Comparison of ENCODE assay signal across 28 cellular contexts in the genomic region with DNA sequence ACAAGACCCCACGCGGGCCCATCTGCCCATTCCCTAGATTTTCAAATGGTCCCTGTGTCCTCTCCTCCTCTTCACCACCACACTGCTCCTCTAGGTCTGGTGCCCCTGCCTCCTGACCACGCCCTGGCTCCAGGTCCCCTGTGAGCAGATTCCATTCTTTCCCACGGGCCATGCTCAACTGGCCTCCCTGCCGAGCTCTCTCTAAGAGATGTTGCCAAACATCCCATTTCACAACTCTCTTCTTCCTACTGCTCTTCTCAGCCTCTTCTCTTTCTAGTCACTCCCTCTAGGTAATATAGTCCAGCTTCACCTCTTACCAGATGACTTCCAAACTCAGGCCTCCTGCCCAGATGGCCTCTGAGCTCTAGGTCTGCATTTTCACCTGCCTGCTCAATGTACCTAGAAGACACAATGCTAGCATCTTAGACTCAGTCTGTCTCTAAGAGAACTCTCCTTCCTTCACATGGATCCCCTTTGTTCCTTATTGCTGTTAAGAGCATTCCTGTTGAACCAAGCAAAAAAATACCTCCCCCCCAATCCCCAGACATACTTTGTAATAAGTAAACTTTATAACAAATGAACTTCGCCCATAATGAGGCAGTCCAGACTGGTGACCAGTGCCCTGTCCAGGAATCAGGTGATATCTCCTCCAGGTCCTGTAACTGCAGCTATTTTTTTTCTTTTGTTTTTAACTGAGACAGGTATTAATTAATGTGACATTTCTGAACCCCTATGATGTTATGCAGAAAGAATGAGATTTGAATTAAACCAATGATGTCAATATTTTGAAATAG.
DNase-seq lines count a peak whose midpoint lies in the region; ATAC-seq, FAIRE-seq and TF ChIP-seq lines count a peak whose summit lies in the region.
"Had no signal": no experiment of that assay in that cellular context is flagged by ENCODE, and none has a peak within 500 bp of the region (broad histone marks: within the 10 kb centered on the region; RNA-seq: fewer than 3 reads in every experiment).

No MANE protein-coding gene starts in this region.

- no peak overlapping the region for H3K4me2 ChIP-seq in HepG2 (ENCODE audit: low read depth, low read length)

- H3K9me3 Mint-ChIP-seq in CD8-positive, alpha-beta T cell: no peaks in the 10 kb centered on the region
- H3K9me3 Mint-ChIP-seq: activated B cell treated with CpG ODN at 0.5 μM for 24 hours; activated CD8-positive, alpha-beta T cell treated with anti-CD3 and anti-CD28 coated beads for 36 hours; activated naive CD4-positive, alpha-beta T cell treated with anti-CD3 and anti-CD28 coated beads for 36 hours; activated T-cell treated with anti-CD3 and anti-CD28 coated beads, Interleukin-2, amount 50 U/mL, for 24 hours; CD4-positive, alpha-beta memory T cell; effector memory CD8-positive, alpha-beta T cell; neural crest cell had no signal

- 96% methylated on average over 6 of the region's 6 CpGs for WGBS in HepG2 (ENCODE audit: low lambda C conversion rate)
- WGBS in sigmoid colon, 2 donors: 84 to 96% methylated on average over 6 of the region's 6 CpGs

- CTCF ChIA-PET in HepG2 (lab: Yijun Ruan, JAX; ENCODE audit: low intra/inter-chr PET ratio, low total read pairs): no interaction called here
- CTCF ChIA-PET in CD8-positive, alpha-beta T cell (lab: Charles Lee): interaction anchor here (10.8 kb wide), 1 partner anchor 38 kb away, joined by 64 read pairs; no protein-coding TSS in a partner anchor

- intact Hi-C loops in HepG2 (cut with micrococcal nuclease; ENCODE audit: unreplicated experiment): no loop called here
- intact Hi-C loops in CD8-positive, alpha-beta T cell (cut with DNase I, micrococcal nuclease): no loop called here
- intact Hi-C loops in sigmoid colon (cut with DNase I): no loop called here

- DNase-seq in AML-193 (lab: John Stamatoyannopoulos, UW): peak; percentile 80 to 93
- peak; percentile 15 for DNase-seq in HuH-7.5 (ENCODE audit: low spot score)
- peak; percentile 74 for DNase-seq in SKM-1 treated with dmso at 0.1 percent for 144 hours (lab: John Stamatoyannopoulos, UW; ENCODE audit: unreplicated experiment)
- no peak for DNase-seq in HepG2 (ENCODE audit: low spot score)
- no peak for DNase-seq in CD8-positive, alpha-beta T cell
- no peak for DNase-seq in activated CD4-positive, alpha-beta T cell treated with anti-CD3 and anti-CD28 coated beads, Interleukin-2, amount 50 U/mL, for 48 hours
- DNase-seq in effector CD8-positive, alpha-beta T cell (lab: John Stamatoyannopoulos, UW): no peak
- no peak for DNase-seq in sigmoid colon
- DNase-seq: activated B cell treated with CpG ODN at 0.5 μM for 24 hours; activated CD8-positive, alpha-beta T cell treated with anti-CD3 and anti-CD28 coated beads for 36 hours; activated naive CD4-positive, alpha-beta T cell treated with anti-CD3 and anti-CD28 coated beads for 36 hours; activated T-cell treated with anti-CD3 and anti-CD28 coated beads, Interleukin-2, amount 50 U/mL, for 24 hours; CD4-positive, alpha-beta memory T cell; effector memory CD8-positive, alpha-beta T cell; esophagus squamous epithelium; glutamatergic neuron; GOT3; KG1; left lung; midbrain; NCI-H1105; NCI-H2081 treated with DMSO at 0.1 percent for 48 hours; stimulated activated CD4-positive, alpha-beta T cell treated with anti-CD3 and anti-CD28 coated beads, Interleukin-4, amount 100 ng/mL, for 1 hour; stimulated activated naive CD8-positive, alpha-beta T cell treated with anti-CD3 and anti-CD28 coated beads, Interleukin-15, Interleukin-2, amounts not matched to agents 100 U/mL and 50 U/mL, for 24 hours had no signal

- H3K4me3 Mint-ChIP-seq in CD8-positive, alpha-beta T cell: no peak overlapping the region
- H3K4me3 Mint-ChIP-seq: activated B cell treated with CpG ODN at 0.5 μM for 24 hours; activated CD8-positive, alpha-beta T cell treated with anti-CD3 and anti-CD28 coated beads for 36 hours; activated naive CD4-positive, alpha-beta T cell treated with anti-CD3 and anti-CD28 coated beads for 36 hours; activated T-cell treated with anti-CD3 and anti-CD28 coated beads, Interleukin-2, amount 50 U/mL, for 24 hours; CD4-positive, alpha-beta memory T cell; effector memory CD8-positive, alpha-beta T cell; neural crest cell had no signal

- TF ChIP-seq RAD21 in HepG2 (CRISPR knock-in tag; IDR thresholded peaks at IDR 0.05): no peak

- no peak overlapping the region for H3K4me3 ChIP-seq in HepG2 (replicated peaks in 1 of 3; ENCODE audit: insufficient read depth in 1 of 3, low read depth in 2 of 3, low read length in 3 of 3)
- no peak overlapping the region for H3K4me3 ChIP-seq in CD8-positive, alpha-beta T cell (ENCODE audit: low read depth, low read length)
- no peak overlapping the region for H3K4me3 ChIP-seq in sigmoid colon
- H3K4me3 ChIP-seq: esophagus squamous epithelium, left lung, tibial nerve had no signal

- FAIRE-seq in HepG2 (lab: Jason Lieb, UNC): no peak
- FAIRE-seq: GM12891 had no signal

- H3K27ac ChIP-seq in HepG2 (ENCODE audit: extremely low read length, insufficient read depth, low read length): no peak overlapping the region
- no peak overlapping the region for H3K27ac ChIP-seq in CD8-positive, alpha-beta T cell (ENCODE audit: low read depth, low read length)
- no peak overlapping the region for H3K27ac ChIP-seq in sigmoid colon
- H3K27ac ChIP-seq: esophagus squamous epithelium, left lung, tibial nerve had no signal

- H4K20me1 ChIP-seq in HepG2 (ENCODE audit: insufficient read depth, low read length): no peaks in the 10 kb centered on the region

- no TSS peak for BruUV-seq in HepG2 (replicated peaks; lab: Mats Ljungman, UMichigan)

- no peaks in the 10 kb centered on the region for H3K27me3 ChIP-seq in HepG2 (ENCODE audit: control insufficient read depth in 1 of 2, insufficient read depth in 2 of 2, low read length in 2 of 2)
- no peaks in the 10 kb centered on the region for H3K27me3 ChIP-seq in CD8-positive, alpha-beta T cell (ENCODE audit: insufficient read depth, low read length)
- H3K27me3 ChIP-seq in sigmoid colon: no peaks in the 10 kb centered on the region
- H3K27me3 ChIP-seq: esophagus squamous epithelium, left lung, tibial nerve had no signal

- no peak for TF ChIP-seq CTCF in HepG2 (CRISPR knock-in tag; IDR thresholded peaks at IDR 0.05)
- no peak for TF ChIP-seq CTCF in CD8-positive, alpha-beta T cell (IDR thresholded peaks at IDR 0.05)
- no peak for TF ChIP-seq CTCF in sigmoid colon (IDR thresholded peaks at IDR 0.05)

- no peak for TF ChIP-seq POLR2A in HepG2 (IDR thresholded peaks at IDR 0.05; ENCODE audit: insufficient read depth in 1 of 2, low read depth in 2 of 2, low read length in 2 of 2)
- TF ChIP-seq POLR2A in sigmoid colon (IDR thresholded peaks at IDR 0.05): no peak

- POLR2A ChIA-PET in HepG2 (lab: Yijun Ruan, JAX): no interaction called here
- POLR2A ChIA-PET in CD8-positive, alpha-beta T cell (lab: Charles Lee): no interaction called here

- TF ChIP-seq EP300 in HepG2 (IDR thresholded peaks at IDR 0.05; ENCODE audit: low read depth in 2 of 2, low read length in 2 of 2): no peak
- no peak for TF ChIP-seq EP300 in HepG2 (CRISPR knock-in tag; IDR thresholded peaks at IDR 0.05; ENCODE audit: borderline replicate concordance)
- no peak for TF ChIP-seq EP300 in sigmoid colon (IDR thresholded peaks at IDR 0.05)

- H3K79me2 ChIP-seq in HepG2 (ENCODE audit: insufficient read depth, low read length): peaks cover 2% of the 10 kb centered on the region

- H3K27ac Mint-ChIP-seq in CD8-positive, alpha-beta T cell: no peak overlapping the region
- H3K27ac Mint-ChIP-seq: activated B cell treated with CpG ODN at 0.5 μM for 24 hours; activated CD8-positive, alpha-beta T cell treated with anti-CD3 and anti-CD28 coated beads for 36 hours; activated naive CD4-positive, alpha-beta T cell treated with anti-CD3 and anti-CD28 coated beads for 36 hours; activated T-cell treated with anti-CD3 and anti-CD28 coated beads, Interleukin-2, amount 50 U/mL, for 24 hours; effector memory CD8-positive, alpha-beta T cell had no signal

- peaks cover 22% of the 10 kb centered on the region for H3K4me1 Mint-ChIP-seq in CD8-positive, alpha-beta T cell (ENCODE audit: low read depth)

- no peak overlapping the region for H2AFZ ChIP-seq in HepG2 (ENCODE audit: low read length)

- H3K9ac ChIP-seq in HepG2 (ENCODE audit: insufficient read depth, low read depth, low read length): no peak overlapping the region

- H3K4me1 ChIP-seq in HepG2 (ENCODE audit: insufficient read depth, low read length) (peaks cover 4% of the 10 kb centered on the region; the same call in 1 of the 2 replicates), sigmoid colon (no peaks in the 10 kb centered on the region)
- peaks cover 16% of the 10 kb centered on the region for H3K4me1 ChIP-seq in CD8-positive, alpha-beta T cell (ENCODE audit: insufficient read depth, low read length)
- H3K4me1 ChIP-seq: esophagus squamous epithelium, left lung, tibial nerve had no signal

- in situ Hi-C loops in HepG2 (cut with HindIII; ENCODE audit: extremely low pct_ligation_motif_present, low pct_unique_long_range_greater_than_20kb): no loop called here

- no peak for ATAC-seq in HepG2
- no peak for ATAC-seq in CD8-positive, alpha-beta T cell
- ATAC-seq: activated CD8-positive, alpha-beta T cell treated with anti-CD3 and anti-CD28 coated beads for 36 hours; effector memory CD8-positive, alpha-beta T cell; left lung; Panc1; stimulated activated naive CD8-positive, alpha-beta T cell treated with anti-CD3 and anti-CD28 coated beads, Interleukin-15, Interleukin-2, amounts not matched to agents 100 U/mL and 50 U/mL, for 24 hours had no signal

- H3K27me3 Mint-ChIP-seq in CD8-positive, alpha-beta T cell (ENCODE audit: low read depth): no peaks in the 10 kb centered on the region
- H3K27me3 Mint-ChIP-seq: activated B cell treated with CpG ODN at 0.5 μM for 24 hours; activated CD8-positive, alpha-beta T cell treated with anti-CD3 and anti-CD28 coated beads for 36 hours; activated T-cell treated with anti-CD3 and anti-CD28 coated beads, Interleukin-2, amount 50 U/mL, for 24 hours; CD4-positive, alpha-beta memory T cell; effector memory CD8-positive, alpha-beta T cell had no signal

- peaks cover 2 to 9% of the 10 kb centered on the region in 2 experiments; a peak in 2 of 5 replicates for H3K36me3 ChIP-seq in HepG2 (replicated peaks in 1 of 2; ENCODE audit: control insufficient read depth in 1 of 2, insufficient read depth in 2 of 2, low read length in 2 of 2)
- H3K36me3 ChIP-seq in CD8-positive, alpha-beta T cell (ENCODE audit: insufficient read depth, low read length): no peaks in the 10 kb centered on the region
- H3K36me3 ChIP-seq in sigmoid colon: no peaks in the 10 kb centered on the region
- H3K36me3 ChIP-seq: esophagus squamous epithelium, left lung, tibial nerve had no signal

- peaks cover 9% of the 10 kb centered on the region for H3K36me3 Mint-ChIP-seq in CD8-positive, alpha-beta T cell

- H3K9me3 ChIP-seq in HepG2 (ENCODE audit: low read length) (no peaks in the 10 kb centered on the region), sigmoid colon (no peaks in the 10 kb centered on the region)
- H3K9me3 ChIP-seq in CD8-positive, alpha-beta T cell (ENCODE audit: low read length): no peaks in the 10 kb centered on the region
- H3K9me3 ChIP-seq: esophagus squamous epithelium, left lung, tibial nerve had no signal

TF ChIP-seq in HepG2, 621 proteins besides CTCF, POLR2A, EP300 and RAD21 (continues in another document):
- TF ChIP-seq ELF3 (CRISPR knock-in tag; IDR thresholded peaks at IDR 0.05): no peak
- no peak for TF ChIP-seq MXD4 (CRISPR knock-in tag; IDR thresholded peaks at IDR 0.05)
- TF ChIP-seq DNMT3B (CRISPR knock-in tag; conservative IDR thresholded peaks at IDR 0.05): no peak

Comparison
In these comparisons a context has a peak if more than half of its experiments do, and no peak if none do; other contexts are left out.
1. DNase-seq: peak in AML-193 (2 of 2), HuH-7.5 (single experiment) and SKM-1 treated with dmso at 0.1 percent for 144 hours (single experiment); none in HepG2 (single experiment), CD8-positive, alpha-beta T cell (0 of 7), activated CD4-positive, alpha-beta T cell treated with anti-CD3 and anti-CD28 coated beads, Interleukin-2, amount 50 U/mL, for 48 hours (0 of 2), effector CD8-positive, alpha-beta T cell (single experiment) and sigmoid colon (single experiment).